Comparison of ENCODE assay signal across 10 cellular contexts in genomic region chr10:119371704-119372663, GRCh38.
DNase-seq lines count a peak whose midpoint lies in the region; ATAC-seq and TF ChIP-seq lines count a peak whose summit lies in the region.
"Had no signal": no experiment of that assay in that cellular context is flagged by ENCODE, and none has a peak within 500 bp of the region (broad histone marks: within the 10 kb centered on the region; RNA-seq: fewer than 3 reads in every experiment).

No MANE protein-coding gene starts in this region.

- BruUV-seq in MCF 10A (replicated peaks; lab: Mats Ljungman, UMichigan) (no TSS peak), mammary epithelial cell (replicated peaks; lab: Mats Ljungman, UMichigan) (no TSS peak)

- ATAC-seq in HG03103 (IDR thresholded peaks at IDR 0.05; ENCODE audit: low read depth, unreplicated experiment) = peak; percentile 38
- ATAC-seq in gastroesophageal sphincter = no peak
- no peak for ATAC-seq in GM19324 (IDR thresholded peaks at IDR 0.05; ENCODE audit: low FRiP score, unreplicated experiment)

- CTCF ChIA-PET in MCF 10A (lab: Yijun Ruan, JAX) (no interaction called here), mammary epithelial cell (lab: Charles Lee; ENCODE audit: low non-redundant PET) (no interaction called here)

- H3K27me3 ChIP-seq in mammary epithelial cell (ENCODE audit: insufficient read depth, low read length) (no peaks in the 10 kb centered on the region), gastroesophageal sphincter (no peaks in the 10 kb centered on the region), tibial nerve (no peaks in the 10 kb centered on the region)
- H3K27me3 ChIP-seq: colonic mucosa had no signal

- H3K27ac ChIP-seq in mammary epithelial cell (ENCODE audit: insufficient read depth, low read depth, low read length) (no peak overlapping the region), gastroesophageal sphincter (peak overlapping the region; percentile 15 to 81 (median 75)), tibial nerve (peak overlapping the region; percentile 73 to 93 (median 84))

- no peaks in the 10 kb centered on the region for H3K9me3 Mint-ChIP-seq in MCF 10A (ENCODE audit: unreplicated experiment)

- H3K36me3 ChIP-seq in mammary epithelial cell (ENCODE audit: insufficient read depth, low read length) = no peaks in the 10 kb centered on the region
- no peaks in the 10 kb centered on the region for H3K36me3 ChIP-seq in gastroesophageal sphincter
- no peaks in the 10 kb centered on the region for H3K36me3 ChIP-seq in tibial nerve
- H3K36me3 ChIP-seq: colonic mucosa had no signal

- in situ Hi-C loops in mammary epithelial cell (cut with MboI; ENCODE audit: low sequenced_read_pairs in 2 of 2) = no loop called here

- H3K9me3 ChIP-seq in mammary epithelial cell (replicated peaks; ENCODE audit: insufficient read depth, low read length) = no peaks in the 10 kb centered on the region
- H3K9me3 ChIP-seq in gastroesophageal sphincter = no peaks in the 10 kb centered on the region
- no peaks in the 10 kb centered on the region for H3K9me3 ChIP-seq in tibial nerve
- H3K9me3 ChIP-seq: colonic mucosa had no signal

- no peak overlapping the region for H3K27ac Mint-ChIP-seq in MCF 10A (ENCODE audit: low read depth, unreplicated experiment)

- no peaks in the 10 kb centered on the region for H3K36me3 Mint-ChIP-seq in MCF 10A (ENCODE audit: insufficient read depth, unreplicated experiment)

- H3K4me3 ChIP-seq in mammary epithelial cell (replicated peaks in 1 of 3; ENCODE audit: insufficient read depth in 1 of 3, low read depth in 2 of 3, low read length in 3 of 3) = no peak overlapping the region
- H3K4me3 ChIP-seq in gastroesophageal sphincter = no peak overlapping the region
- no peak overlapping the region for H3K4me3 ChIP-seq in tibial nerve
- H3K4me3 ChIP-seq: colonic mucosa had no signal

- no peaks in the 10 kb centered on the region for H3K79me2 ChIP-seq in mammary epithelial cell (ENCODE audit: insufficient read depth, low read length)

- DNase-seq in MCF 10A (ENCODE audit: unreplicated experiment) = peak; percentile 5
- DNase-seq in mammary epithelial cell = no peak
- no peak for DNase-seq in tibial nerve (ENCODE audit: low spot score in 2 of 2)
- no peak for DNase-seq in occipital lobe (lab: John Stamatoyannopoulos, UW)
- no peak for DNase-seq in activated CD4-positive, alpha-beta T cell treated with anti-CD3 and anti-CD28 coated beads, Interleukin-2, amount 50 U/mL, for 1 hour
- DNase-seq: colonic mucosa, NCI-H1417 had no signal

- H3K4me1 ChIP-seq in mammary epithelial cell (ENCODE audit: insufficient read depth, low read length) (peaks cover 5% of the 10 kb centered on the region), gastroesophageal sphincter (peaks cover 0 to 79% (median 52%) of the 10 kb centered on the region in 3 donors), tibial nerve (peaks cover under 1 to 85% (median 42%) of the 10 kb centered on the region in 4 donors)
- H3K4me1 ChIP-seq: colonic mucosa had no signal

- no peak overlapping the region for H2AFZ ChIP-seq in mammary epithelial cell (ENCODE audit: low read depth, low read length)

- H3K27me3 Mint-ChIP-seq in MCF 10A (ENCODE audit: insufficient read depth, unreplicated experiment) = no peaks in the 10 kb centered on the region

- H4K20me1 ChIP-seq in mammary epithelial cell (ENCODE audit: insufficient read depth, low read length) = no peaks in the 10 kb centered on the region

- dilution Hi-C loops in mammary epithelial cell (cut with HindIII; ENCODE audit: low sequenced_read_pairs) = no loop called here

- TF ChIP-seq POLR2A in gastroesophageal sphincter (IDR thresholded peaks at IDR 0.05) = no peak
- no peak for TF ChIP-seq POLR2A in tibial nerve (IDR thresholded peaks at IDR 0.05)

- H3K4me2 ChIP-seq in mammary epithelial cell (ENCODE audit: insufficient read depth, low read depth, low read length) = no peak overlapping the region

- no peak for TF ChIP-seq CTCF in MCF 10A (IDR thresholded peaks at IDR 0.05; ENCODE audit: unreplicated experiment)
- no peak for TF ChIP-seq CTCF in mammary epithelial cell (conservative IDR thresholded peaks at IDR 0.05 in 1 of 2, IDR thresholded peaks at IDR 0.05 in 1 of 2; ENCODE audit: extremely low read depth in 1 of 2, insufficient read depth in 1 of 2, low read depth in 1 of 2, low read length in 2 of 2)
- TF ChIP-seq CTCF in gastroesophageal sphincter (IDR thresholded peaks at IDR 0.05) = no peak
- no peak for TF ChIP-seq CTCF in tibial nerve (IDR thresholded peaks at IDR 0.05)

- no peak for TF ChIP-seq EP300 in gastroesophageal sphincter (IDR thresholded peaks at IDR 0.05)
- no peak for TF ChIP-seq EP300 in tibial nerve (IDR thresholded peaks at IDR 0.05)

- 90% methylated on average over 6 of the region's 7 CpGs for WGBS in mammary epithelial cell (ENCODE audit: low coverage, missing lambda C conversion rate)
- WGBS in gastroesophageal sphincter (ENCODE audit: low coverage in 1 of 2), 2 donors = 62 to 69% methylated on average over 2 to 4 of the region's 7 CpGs
- WGBS in tibial nerve, 2 donors = 81 to 85% methylated on average over 7 of the region's 7 CpGs

- no peak overlapping the region for H3K4me3 Mint-ChIP-seq in MCF 10A (ENCODE audit: unreplicated experiment)

- H3K9ac ChIP-seq in mammary epithelial cell (ENCODE audit: insufficient read depth, low read length) = no peak overlapping the region

- POLR2A ChIA-PET in MCF 10A (lab: Yijun Ruan, JAX) = interaction anchor here (0.6 to 1.6 kb wide), 2 partner anchors 165 to 261 kb away, joined by 3 to 5 read pairs; partner anchors contain the start of gene GRK5

- H3K4me1 Mint-ChIP-seq in MCF 10A (ENCODE audit: insufficient read depth, unreplicated experiment) = peaks cover 20% of the 10 kb centered on the region

- intact Hi-C loops in MCF 10A (cut with micrococcal nuclease) (no loop called here), mammary epithelial cell (cut with micrococcal nuclease) (no loop called here)
